Comparison of ENCODE assay signal across 8 cellular contexts in genomic region chr16:19886061-19886792, GRCh38. TPM values are rescaled to one million over a fixed set of nuclear protein-coding genes. Genes with fewer than 3 reads are reported as not detected.
DNase-seq lines count a peak whose midpoint lies in the region; ATAC-seq, FAIRE-seq and TF ChIP-seq lines count a peak whose summit lies in the region.

No MANE protein-coding gene starts in this region.

- H3K4me1 ChIP-seq in A549, result peaks cover 11% of the 10 kb centered on the region; the same call in 2 of the 3 replicates
- H3K4me1 ChIP-seq in SJCRH30, result no peaks in the 10 kb centered on the region

- WGBS in A549 (ENCODE audit: missing lambda C conversion rate), result 25% methylated on average over 20 of the region's 20 CpGs

- peak; percentile 70 for FAIRE-seq in A549 (lab: Jason Lieb, UNC)

- TF ChIP-seq EP300 in A549 (IDR thresholded peaks at IDR 0.05), result no peak

- no peak for TF ChIP-seq POLR2A in A549 (IDR thresholded peaks at IDR 0.05; ENCODE audit: low read length)

- ATAC-seq in A549 (peak; percentile 65 to 80), GM18858 (IDR thresholded peaks at IDR 0.05; ENCODE audit: unreplicated experiment) (peak; percentile 77), omental fat pad (ENCODE audit: low FRiP score) (peak; percentile 45)

- TF ChIP-seq CTCF in A549 (IDR thresholded peaks at IDR 0.05) (peak; percentile 98), omental fat pad (IDR thresholded peaks at IDR 0.05) (peak in 2 of 3 donors; percentile 96 to 99)

- H3K4me3 ChIP-seq in A549 (no peak overlapping the region), SJCRH30 (peak overlapping the region; percentile 34)

- H3K36me3 ChIP-seq in SJCRH30, result no peaks in the 10 kb centered on the region

- peak; percentile 100 for TF ChIP-seq RAD21 in A549 (conservative IDR thresholded peaks at IDR 0.05 in 1 of 2, IDR thresholded peaks at IDR 0.05 in 1 of 2)

- no peaks in the 10 kb centered on the region for H3K9me3 ChIP-seq in A549
- H3K9me3 ChIP-seq in SJCRH30 (replicated peaks), result no peaks in the 10 kb centered on the region; the same call in 1 of the 2 replicates

- peak overlapping the region; percentile 53 for H3K4me2 ChIP-seq in A549

- POLR2A ChIA-PET in A549 (lab: Yijun Ruan, JAX), result no interaction called here

- H3K27me3 ChIP-seq in SJCRH30, result no peaks in the 10 kb centered on the region

- DNase-seq in A549 (ENCODE audit: low read depth in 1 of 2, low spot score in 1 of 2) (peak; percentile 43 to 88), LHCN-M2 (ENCODE audit: low read depth) (peak; percentile 75), SJCRH30 (peak; percentile 65 to 83), foreskin melanocyte (peak; percentile 68), omental fat pad (ENCODE audit: low spot score) (peak; percentile 87), substantia nigra (lab: John Stamatoyannopoulos, UW) (peak in 45 of 49 donors; percentile 27 to 82 (median 68))
- DNase-seq in activated effector memory CD4-positive, alpha-beta T cell treated with anti-CD3 and anti-CD28 coated beads, Interleukin-2, amount 50 U/mL, for 16 hours, result peak; percentile 91

- CTCF ChIA-PET in A549 (lab: Yijun Ruan, JAX), result interaction anchor here (0.6 to 15.4 kb wide), 61 partner anchors 10 to 792 kb away, joined by 3 to 328 read pairs (median 4); partner anchors contain the start of gene VPS35L

- peak overlapping the region; percentile 2 to 90; a peak in 4 of 6 replicates for H3K27ac ChIP-seq in A549
- no peak overlapping the region for H3K27ac ChIP-seq in SJCRH30
- H3K27ac ChIP-seq in substantia nigra (ENCODE audit: low read depth, low read length, poor library complexity, severe bottlenecking), result peak overlapping the region; percentile 94

TF ChIP-seq in A549, 52 proteins besides CTCF, POLR2A, EP300 and RAD21:
- TF ChIP-seq, protein P1, sequence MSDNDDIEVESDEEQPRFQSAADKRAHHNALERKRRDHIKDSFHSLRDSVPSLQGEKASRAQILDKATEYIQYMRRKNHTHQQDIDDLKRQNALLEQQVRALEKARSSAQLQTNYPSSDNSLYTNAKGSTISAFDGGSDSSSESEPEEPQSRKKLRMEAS (IDR thresholded peaks at IDR 0.05), result peak; percentile 94
- no peak for TF ChIP-seq NR3C1 (IDR thresholded peaks at IDR 0.05)
- TF ChIP-seq MYC (IDR thresholded peaks at IDR 0.05; ENCODE audit: borderline replicate concordance, low read length), result peak; percentile 95
- TF ChIP-seq ZC3H11A (IDR thresholded peaks at IDR 0.05), result no peak
- no peak for TF ChIP-seq HOXB13 (CRISPR knock-in tag; IDR thresholded peaks at IDR 0.05; ENCODE audit: low read depth)
- TF ChIP-seq NPAS2 (CRISPR knock-in tag; IDR thresholded peaks at IDR 0.05; ENCODE audit: borderline replicate concordance), result peak; percentile 59; the same call in 1 of the 2 replicates
- TF ChIP-seq SMC3 (IDR thresholded peaks at IDR 0.05), result peak; percentile 99
- peak; percentile 47 for TF ChIP-seq MAFK (IDR thresholded peaks at IDR 0.05; ENCODE audit: partially characterized antibody)
- no peak for TF ChIP-seq TP53 (CRISPR knock-in tag; IDR thresholded peaks at IDR 0.05)
- peak; percentile 66 for TF ChIP-seq E2F6 (IDR thresholded peaks at IDR 0.05; ENCODE audit: borderline replicate concordance, low read depth)
TF ChIP-seq in A549: peak in this region for 6.

RNA-seq across cellular contexts. Expression of gene GPRC5B, which starts 1.6 kb away (rescaled TPM):
- 12.1 and 12.8 TPM in 2 replicates for polyA plus RNA-seq in A549 (2011; rRNA removed)
- 25.6 and 45.7 TPM in 2 replicates for polyA plus RNA-seq in A549 (2012; cell fraction: cytosol; rRNA removed)
- 35.0 and 48.2 TPM in 2 replicates for polyA plus RNA-seq in A549 (2012; cell fraction: nucleus; rRNA removed)
- polyA plus RNA-seq in A549 (2017; fragmentation: RNase III; extraction: RNeasy Plus Mini Kit Qiagen cat#74134 plus additional on column Dnase treatment), result 19.1 to 26.6 TPM (median 23.6 TPM) in 3 replicates
- polyA minus RNA-seq in A549 (2011; rRNA and poly(A)+ RNA removed), result 7.3 and 8.5 TPM in 2 replicates
- 7.2 and 9.5 TPM in 2 replicates for total RNA-seq in LHCN-M2 (2014; rRNA removed)
- 15.9 TPM for polyA plus RNA-seq in LHCN-M2 (2012)
- 7.1 and 7.8 TPM in 2 replicates for total RNA-seq in SJCRH30 (2014; rRNA removed; shearing (Covaris generic))
- 10 to 100 TPM; 15.4 to 36.3 (median 30.7) TPM for total RNA-seq in omental fat pad
